Comparison of ENCODE assay signal across 12 cellular contexts in the genomic region with DNA sequence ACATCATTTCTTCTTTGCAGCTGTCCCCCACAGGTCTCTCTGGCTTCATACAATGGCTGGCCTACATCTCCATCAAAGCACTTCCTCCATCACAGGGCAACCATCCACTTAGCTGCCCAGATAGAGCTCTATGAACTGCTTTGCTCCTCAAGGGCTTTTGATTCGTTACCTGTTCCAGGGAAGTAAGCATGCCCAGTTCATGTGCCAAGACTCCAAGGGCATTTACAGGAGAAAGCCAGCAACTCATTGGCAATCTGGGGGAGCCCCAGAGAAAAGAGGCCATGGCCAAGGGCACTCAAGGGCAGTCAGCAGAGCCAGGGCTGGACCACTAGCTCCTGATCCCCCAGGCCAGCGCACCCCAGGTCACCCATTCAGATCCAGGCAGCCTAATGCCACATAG.
"Had no signal": no experiment of that assay in that cellular context is flagged by ENCODE, and none has a peak within 500 bp of the region (broad histone marks: within the 10 kb centered on the region; RNA-seq: fewer than 3 reads in every experiment).

No MANE protein-coding gene starts in this region.

- H3K27me3 Mint-ChIP-seq: naive B cell had no signal

- H3K4me1 Mint-ChIP-seq: neural crest cell had no signal

- H3K4me3 Mint-ChIP-seq: neural crest cell had no signal

- DNase-seq: cortex of kidney; dorsolateral prefrontal cortex; effector CD8-positive, alpha-beta T cell; foreskin melanocyte; left colon; left ventricle myocardium superior; mesenchymal stem cell; naive B cell; posterior cingulate gyrus; stimulated activated CD4-positive, alpha-beta T cell treated with anti-CD3 and anti-CD28 coated beads, Interleukin-2, amount 100 ng/mL, for 24 hours; stimulated activated naive CD4-positive, alpha-beta T cell treated with Interleukin-2 at 50 U/mL for 16 hours had no signal
